Comparison of ENCODE assay signal across 7 cellular contexts in genomic region chr15:81323944-81324881, GRCh38.
DNase-seq lines count a peak whose midpoint lies in the region; ATAC-seq and FAIRE-seq lines count a peak whose summit lies in the region.

TSS of gene STARD5 (minus strand) at chr15:81324141. CDS start at chr15:81324099, 42 bp downstream.

- peak; percentile 100 for ATAC-seq in HG02973 (IDR thresholded peaks at IDR 0.05; ENCODE audit: unreplicated experiment)

- FAIRE-seq in GM18507 (lab: Jason Lieb, UNC), result peak; percentile 89

- DNase-seq in GM18507 (ENCODE audit: extremely low spot score, insufficient read length, low read depth) (peak; percentile 96), NCI-H1930 (lab: John Stamatoyannopoulos, UW) (peak; percentile 77 to 85), T-helper 9 cell (peak; percentile 94), astrocyte of the hippocampus (ENCODE audit: low read depth, low spot score) (peak; percentile 99), hippocampal formation (lab: John Stamatoyannopoulos, UW) (peak; percentile 97), retina (peak; percentile 97)

Comparison
In these comparisons a context has a peak if more than half of its experiments do, and no peak if none do; other contexts are left out.
1. Peak in every context shown above with its lines: DNase-seq and ATAC-seq.